9 cellular contexts compared by ENCODE assay signal in the genomic region with DNA sequence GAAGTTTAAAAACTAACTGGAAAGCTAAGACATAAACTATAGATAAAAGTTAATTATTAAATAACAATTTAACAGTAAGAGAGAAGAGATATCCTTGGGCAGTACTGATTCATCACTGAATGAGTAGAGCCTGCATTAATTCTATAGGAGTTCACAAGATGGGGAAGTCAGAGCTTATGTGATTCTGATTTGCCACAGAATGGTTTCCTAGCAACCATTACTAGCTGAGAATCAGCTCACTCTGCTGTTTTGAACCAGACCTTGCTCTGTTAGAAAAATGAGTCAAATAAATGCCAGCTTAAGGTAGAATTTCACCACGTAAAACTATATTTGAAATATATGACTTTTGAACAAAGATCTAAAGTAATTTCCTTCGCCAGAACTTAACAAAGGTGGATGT.
A peak's percentile ranks its signal among the peaks of the same experiment; 100 is the strongest.
DNase-seq lines count a peak whose midpoint lies in the region; ATAC-seq and TF ChIP-seq lines count a peak whose summit lies in the region.
"Had no signal": no experiment of that assay in that cellular context is flagged by ENCODE, and none has a peak within 500 bp of the region (broad histone marks: within the 10 kb centered on the region; RNA-seq: fewer than 3 reads in every experiment).

No MANE protein-coding gene starts in this region.

- H3K9me3 Mint-ChIP-seq in endodermal cell, result no peaks in the 10 kb centered on the region

- H3K9me3 ChIP-seq in endodermal cell (ENCODE audit: control insufficient read depth, low read length), result no peaks in the 10 kb centered on the region

- DNase-seq in CD1c-positive myeloid dendritic cell (ENCODE audit: extremely low spot score) (peak; percentile 30), GM10266 (ENCODE audit: extremely low spot score) (peak; percentile 39), NCI-H446 treated with DMSO at 0.1 percent for 48 hours (lab: John Stamatoyannopoulos, UW) (peak; percentile 19), cerebellar cortex (ENCODE audit: low spot score) (peak; percentile 60), dorsolateral prefrontal cortex (no peak), endodermal cell (no peak), cerebellar nuclear complex (lab: John Stamatoyannopoulos, UW) (no peak)
- DNase-seq: NCI-H2081 had no signal

- H3K9ac ChIP-seq in endodermal cell (ENCODE audit: extremely low read depth, low read length, poor library complexity, severe bottlenecking), result no peak overlapping the region

- H3K4me3 ChIP-seq in dorsolateral prefrontal cortex (no peak overlapping the region), endodermal cell (ENCODE audit: low read length) (no peak overlapping the region)

- H3K27ac Mint-ChIP-seq in endodermal cell, result no peak overlapping the region

- no peaks in the 10 kb centered on the region for H3K36me3 ChIP-seq in endodermal cell (ENCODE audit: control insufficient read depth, insufficient read depth, low read length)

- WGBS in endodermal cell (ENCODE audit: insufficient coverage in 1 of 2, insufficient read length in 1 of 2), 2 experiments, result 86 to 94% methylated on average over 2 of the region's 2 CpGs

- H3K27ac ChIP-seq in dorsolateral prefrontal cortex (no peak overlapping the region), endodermal cell (ENCODE audit: low read depth, low read length) (no peak overlapping the region)

- H3K36me3 Mint-ChIP-seq in endodermal cell (ENCODE audit: low read depth), result no peaks in the 10 kb centered on the region

- ATAC-seq in GM21737 (IDR thresholded peaks at IDR 0.05; ENCODE audit: unreplicated experiment), result no peak

- TF ChIP-seq CTCF in GM10266 (IDR thresholded peaks at IDR 0.05; ENCODE audit: control insufficient read depth, insufficient read depth, low read depth, missing control alignments), result no peak
- TF ChIP-seq CTCF in dorsolateral prefrontal cortex (IDR thresholded peaks at IDR 0.05 in 54 of 56, conservative IDR thresholded peaks at IDR 0.05 in 2 of 56; ENCODE audit: low read depth in 1 of 56, partially characterized antibody in 56 of 56), result no peak
- no peak for TF ChIP-seq CTCF in endodermal cell (conservative IDR thresholded peaks at IDR 0.05)

- H3K27me3 Mint-ChIP-seq in endodermal cell (ENCODE audit: insufficient read depth), result peaks cover 61% of the 10 kb centered on the region

- peaks cover 31% of the 10 kb centered on the region for H3K4me1 Mint-ChIP-seq in endodermal cell

- no peaks in the 10 kb centered on the region for H3K4me1 ChIP-seq in endodermal cell (ENCODE audit: control insufficient read depth, insufficient read depth, low read length)

- intact Hi-C loops in dorsolateral prefrontal cortex (cut with DNase I), result no loop called here

- H3K27me3 ChIP-seq in dorsolateral prefrontal cortex (no peaks in the 10 kb centered on the region), endodermal cell (ENCODE audit: control insufficient read depth, insufficient read depth, low read length, poor library complexity, severe bottlenecking) (peaks cover 54% of the 10 kb centered on the region)

- no peak overlapping the region for H3K4me3 Mint-ChIP-seq in endodermal cell

Comparison
In these comparisons a context has a peak if more than half of its experiments do, and no peak if none do; other contexts are left out.
1. DNase-seq: peak in CD1c-positive myeloid dendritic cell (single experiment), GM10266 (single experiment), NCI-H446 treated with DMSO at 0.1 percent for 48 hours (single experiment) and cerebellar cortex (single experiment); none in dorsolateral prefrontal cortex (0 of 10), endodermal cell (single experiment) and cerebellar nuclear complex (0 of 2).